Comparison of ENCODE assay signal across 7 cellular contexts in genomic region chr4:337932-338758, GRCh38. TPM values are rescaled to one million over a fixed set of nuclear protein-coding genes. Genes with fewer than 3 reads are reported as not detected.
DNase-seq lines count a peak whose midpoint lies in the region; ATAC-seq, FAIRE-seq and TF ChIP-seq lines count a peak whose summit lies in the region.

No MANE protein-coding gene starts in this region.

- H3K36me3 ChIP-seq in SK-N-SH (replicated peaks in 1 of 2; ENCODE audit: control insufficient read depth in 1 of 2, insufficient read depth in 2 of 2, low read length in 1 of 2) (peaks cover 8 to 36% of the 10 kb centered on the region in 2 experiments), GM12878 (ENCODE audit: control insufficient read depth in 2 of 2, insufficient read depth in 2 of 2, low read length in 1 of 2) (peaks cover 0 to 11% of the 10 kb centered on the region in 2 experiments; a peak in 1 of 4 replicates)

- TF ChIP-seq CTCF in SK-N-SH (IDR thresholded peaks at IDR 0.05) (no peak), GM12878 (IDR thresholded peaks at IDR 0.05 in 2 of 3, conservative IDR thresholded peaks at IDR 0.05 in 1 of 3; ENCODE audit: control insufficient read depth in 2 of 3, extremely low read depth in 1 of 3, insufficient read depth in 1 of 3, low read depth in 3 of 3, low read length in 3 of 3) (no peak)

- H3K9me3 ChIP-seq in SK-N-SH (no peaks in the 10 kb centered on the region; the same call in 1 of the 2 replicates), GM12878 (replicated peaks; ENCODE audit: control insufficient read depth, insufficient read depth, low read length) (peaks cover 30% of the 10 kb centered on the region)

- H3K4me3 ChIP-seq in SK-N-SH (ENCODE audit: low read depth in 2 of 2, low read length in 1 of 2) (peak overlapping the region; percentile 91 to 92), GM12878 (peak overlapping the region; percentile 82)

- H3K79me2 ChIP-seq in SK-N-SH (ENCODE audit: insufficient read depth) (peaks cover 50% of the 10 kb centered on the region), GM12878 (ENCODE audit: control insufficient read depth, insufficient read depth, low read length) (peaks cover 37% of the 10 kb centered on the region)

- H3F3A ChIP-seq in SK-N-SH (replicated peaks; ENCODE audit: insufficient read depth): no peaks in the 10 kb centered on the region

- RAD21 ChIA-PET in GM12878 (lab: Charles Lee; ENCODE audit: unreplicated experiment): no interaction called here

- TF ChIP-seq RAD21 in SK-N-SH (IDR thresholded peaks at IDR 0.05; ENCODE audit: low read length) (no peak), GM12878 (IDR thresholded peaks at IDR 0.05; ENCODE audit: insufficient read depth, low read depth, low read length) (no peak)

- intact Hi-C loops in GM12878 (cut with micrococcal nuclease; ENCODE audit: unreplicated experiment): loop anchor here (5.0 kb wide), 1 partner anchor 96 kb away; no protein-coding TSS in a partner anchor

- ATAC-seq in GM18519 (IDR thresholded peaks at IDR 0.05; ENCODE audit: low FRiP score, unreplicated experiment) (peak; percentile 8), HG02852 (IDR thresholded peaks at IDR 0.05; ENCODE audit: unreplicated experiment) (peak; percentile 30), GM12878 (peak; percentile 64)

- H3K9ac ChIP-seq in SK-N-SH: peak overlapping the region; percentile 81
- peak overlapping the region; percentile 90 for H3K9ac ChIP-seq in GM12878 (ENCODE audit: control insufficient read depth, insufficient read depth, low read length)

- TF ChIP-seq POLR2A in GM12878 (IDR thresholded peaks at IDR 0.05; ENCODE audit: low read depth, low read length): peak; percentile 68

- H3K27ac ChIP-seq in SK-N-SH (ENCODE audit: low read depth in 2 of 2, low read length in 1 of 2) (peak overlapping the region; percentile 77 to 86), GM12878 (ENCODE audit: control insufficient read depth, insufficient read depth) (peak overlapping the region; percentile 91)

- CTCF ChIA-PET in SK-N-SH (lab: Yijun Ruan, JAX): no interaction called here
- CTCF ChIA-PET in GM12878 (lab: Yijun Ruan, JAX): no interaction called here

- TSS peak; percentile 55 for BruUV-seq in GM12878 (replicated peaks; lab: Mats Ljungman, UMichigan)

- in situ Hi-C loops in GM12878 (cut with MboI): no loop called here

- DNase-seq in SK-N-SH: no peak
- DNase-seq in GM12878 (ENCODE audit: low read depth, low spot score): no peak
- DNase-seq in iris pigment epithelial cell (ENCODE audit: low read depth): peak; percentile 61
- DNase-seq in stimulated activated CD4-positive, alpha-beta T cell treated with anti-CD3 and anti-CD28 coated beads, Interleukin-1b, Interleukin-23, amount 100 ng/mL, for 4 hours (ENCODE audit: low read depth in 2 of 2): peak; percentile 31 to 52
- DNase-seq in SKM-1 treated with dmso at 0.1 percent for 144 hours (lab: John Stamatoyannopoulos, UW; ENCODE audit: unreplicated experiment): no peak

- peak overlapping the region; percentile 96 for H2AFZ ChIP-seq in SK-N-SH (ENCODE audit: low read depth)
- H2AFZ ChIP-seq in GM12878 (ENCODE audit: control insufficient read depth, low read depth, low read length): peak overlapping the region; percentile 45

- H3K4me1 ChIP-seq in SK-N-SH (ENCODE audit: control insufficient read depth in 1 of 2, insufficient read depth in 2 of 2, low read depth in 1 of 2, low read length in 1 of 2): peaks cover 0 to 19% of the 10 kb centered on the region in 2 experiments; a peak in 1 of 4 replicates
- H3K4me1 ChIP-seq in GM12878 (ENCODE audit: control insufficient read depth, insufficient read depth, low read length): no peaks in the 10 kb centered on the region

- H3K27me3 ChIP-seq in SK-N-SH (ENCODE audit: insufficient read depth) (no peaks in the 10 kb centered on the region), GM12878 (replicated peaks in 1 of 2; ENCODE audit: control insufficient read depth in 2 of 2, insufficient read depth in 2 of 2, low read length in 1 of 2) (no peaks in the 10 kb centered on the region)

- WGBS in SK-N-SH (ENCODE audit: low lambda C conversion rate): 9% methylated on average over 27 of the region's 52 CpGs
- WGBS in GM12878 (ENCODE audit: insufficient coverage, insufficient replicate concordance, low lambda C conversion rate, missing lambda C conversion rate): under 1% methylated on average over 52 of the region's 52 CpGs

- no peak for TF ChIP-seq EP300 in SK-N-SH (IDR thresholded peaks at IDR 0.05; ENCODE audit: borderline replicate concordance in 1 of 2, low read depth in 1 of 2, low read length in 1 of 2)
- TF ChIP-seq EP300 in GM12878 (IDR thresholded peaks at IDR 0.05; ENCODE audit: borderline replicate concordance in 1 of 2, control insufficient read depth in 1 of 2, low read depth in 2 of 2, low read length in 2 of 2): no peak

- H3K9me2 ChIP-seq in SK-N-SH: no peaks in the 10 kb centered on the region

- no peaks in the 10 kb centered on the region for H4K20me1 ChIP-seq in SK-N-SH (ENCODE audit: insufficient read depth)
- no peaks in the 10 kb centered on the region for H4K20me1 ChIP-seq in GM12878 (ENCODE audit: control insufficient read depth, insufficient read depth)

- H3K4me2 ChIP-seq in SK-N-SH (peak overlapping the region; percentile 92), GM12878 (ENCODE audit: control insufficient read depth, insufficient read depth) (peak overlapping the region; percentile 84)

- POLR2A ChIA-PET in SK-N-SH (lab: Yijun Ruan, JAX): interaction anchor here (0.9 to 1.1 kb wide), 2 partner anchors 33 to 136 kb away, joined by 3 to 5 read pairs; partner anchors contain the start of gene ZNF732
- POLR2A ChIA-PET in GM12878 (lab: Charles Lee): no interaction called here

- FAIRE-seq in GM12878 (lab: Jason Lieb, UNC): no peak

- SMC1A ChIA-PET in GM12878 (lab: Charles Lee; ENCODE audit: uncharacterized antibody, unreplicated experiment): interaction anchor here (0.8 kb wide), 1 partner anchor 10 kb away, joined by 4 read pairs; no protein-coding TSS in a partner anchor

TF ChIP-seq in SK-N-SH, 30 proteins besides CTCF, POLR2A, EP300 and RAD21:
- TF ChIP-seq FOSL2 (IDR thresholded peaks at IDR 0.05; ENCODE audit: borderline replicate concordance, low read depth) (no peak), TAF1 (IDR thresholded peaks at IDR 0.05; ENCODE audit: borderline replicate concordance, low read depth, low read length) (peak; percentile 7; the same call in 1 of the 2 replicates)

TF ChIP-seq in GM12878, 131 proteins besides CTCF, POLR2A, EP300 and RAD21 (continues in another document):
- TF ChIP-seq TCF3 (IDR thresholded peaks at IDR 0.05; ENCODE audit: borderline replicate concordance, insufficient read depth, low read depth, low read length) (no peak), EGR1 (IDR thresholded peaks at IDR 0.05; ENCODE audit: borderline replicate concordance in 1 of 2, low read depth in 2 of 2, low read length in 2 of 2) (no peak), RUNX3 (IDR thresholded peaks at IDR 0.05; ENCODE audit: low read length) (peak; percentile 39; the same call in 1 of the 2 replicates), KDM1A (IDR thresholded peaks at IDR 0.05; ENCODE audit: borderline replicate concordance) (no peak), ZNF207 (IDR thresholded peaks at IDR 0.05; ENCODE audit: borderline replicate concordance) (0 out of 2 replicates have a peak, but pooled peaks have one; percentile 47), ZSCAN29 (IDR thresholded peaks at IDR 0.05) (no peak)

RNA-seq across cellular contexts. Expression of gene ZNF141, which starts 0.5 kb away (rescaled TPM):
- polyA plus RNA-seq in SK-N-SH (2012; rRNA removed) (1.6 and 2.4 TPM in 2 replicates), GM12878 (2011; rRNA removed) (6.1 and 10.2 TPM in 2 replicates), GM12878 (2014; fragmentation: Illumina TruSeq; extraction: Trizol) (15.5 and 19.0 TPM in 2 replicates), GM12878 (2014; fragmentation: Nextera tagmentation; extraction: Ambion mirVana) (1 to 10 TPM; 3.9 to 5.4 TPM), GM12878 (2014; rRNA removed) (9.9 and 10.1 TPM in 2 replicates), GM12878 (2016; fragmentation: Nextera tagmentation; extraction: Ambion mirVana) (10 to 100 TPM in 1 of 2 experiments, 1 to 10 TPM in 1; 7.5 to 11.1 TPM)
- 1.3 and 1.6 TPM in 2 replicates for polyA plus RNA-seq in SK-N-SH (2012; cell fraction: cytosol; rRNA removed)
- polyA plus RNA-seq in SK-N-SH (2012; cell fraction: nucleus; rRNA removed): 5.2 and 13.6 TPM in 2 replicates
- total RNA-seq in GM12878 (2013; cell fraction: nucleolus; rRNA removed): 130 and 142 TPM in 2 replicates
- total RNA-seq in GM12878 (2014; rRNA removed) (16.5 and 22.9 TPM in 2 replicates), GM12878 (2014; rRNA removed; fragmentation: Illumina TruSeq; extraction: Trizol) (25.1 and 25.2 TPM in 2 replicates), GM12878 (2021) (16.0 and 16.7 TPM in 2 replicates)
- 4.3 TPM for polyA plus RNA-seq in GM12878 (2011; ENCODE audit: low read depth)
- polyA plus RNA-seq in GM12878 (2011; cell fraction: cytosol; rRNA removed): 3.0 TPM in 2 replicates
- 6.2 and 7.0 TPM in 2 replicates for polyA plus RNA-seq in GM12878 (2011; cell fraction: nucleus; rRNA removed)
- polyA plus RNA-seq in GM12878 (2012): 9.6 and 11.5 TPM in 2 replicates
- polyA minus RNA-seq in GM12878 (2011; rRNA and poly(A)+ RNA removed): 6.7 and 6.8 TPM in 2 replicates
- polyA minus RNA-seq in GM12878 (2011; cell fraction: cytosol; rRNA and poly(A)+ RNA removed): 2.4 and 4.9 TPM in 2 replicates
- 6.4 and 9.0 TPM in 2 replicates for polyA minus RNA-seq in GM12878 (2011; cell fraction: nucleus; rRNA and poly(A)+ RNA removed)

RNA-seq across cellular contexts. Expression of gene ZNF732, which starts 32.9 kb away (rescaled TPM):
- polyA plus RNA-seq in SK-N-SH (2012; rRNA removed) (0.05 TPM in 2 replicates), GM12878 (2011; rRNA removed) (not detected in 2 replicates), GM12878 (2014; fragmentation: Illumina TruSeq; extraction: Trizol) (not detected in 2 replicates), GM12878 (2014; fragmentation: Nextera tagmentation; extraction: Ambion mirVana) (not detected), GM12878 (2014; rRNA removed) (not detected in 2 replicates), GM12878 (2016; fragmentation: Nextera tagmentation; extraction: Ambion mirVana) (not detected)
- polyA plus RNA-seq in SK-N-SH (2012; cell fraction: cytosol; rRNA removed): 0.07 and 0.08 TPM in 2 replicates
- polyA plus RNA-seq in SK-N-SH (2012; cell fraction: nucleus; rRNA removed): 0.13 and 0.15 TPM in 2 replicates
- not detected in 2 replicates for total RNA-seq in GM12878 (2013; cell fraction: nucleolus; rRNA removed)
- total RNA-seq in GM12878 (2014; rRNA removed) (not detected in 2 replicates), GM12878 (2014; rRNA removed; fragmentation: Illumina TruSeq; extraction: Trizol) (not detected in 2 replicates), GM12878 (2021) (not detected in 2 replicates)
- polyA plus RNA-seq in GM12878 (2011; ENCODE audit: low read depth): 0.10 TPM
- polyA plus RNA-seq in GM12878 (2011; cell fraction: cytosol; rRNA removed): not detected in 2 replicates
- not detected in 2 replicates for polyA plus RNA-seq in GM12878 (2011; cell fraction: nucleus; rRNA removed)
- not detected in 2 replicates for polyA plus RNA-seq in GM12878 (2012)
- not detected in 2 replicates for polyA minus RNA-seq in GM12878 (2011; rRNA and poly(A)+ RNA removed)
- not detected in 2 replicates for polyA minus RNA-seq in GM12878 (2011; cell fraction: cytosol; rRNA and poly(A)+ RNA removed)
- polyA minus RNA-seq in GM12878 (2011; cell fraction: nucleus; rRNA and poly(A)+ RNA removed): not detected in 2 replicates

Comparison
In these comparisons a context has a peak if more than half of its experiments do, and no peak if none do; other contexts are left out.
1. ATAC-seq: peak in every context shown above with its lines; median percentile 64 in GM12878; 30 in HG02852; 8 in GM18519.
2. DNase-seq: peak in iris pigment epithelial cell (single experiment) and stimulated activated CD4-positive, alpha-beta T cell treated with anti-CD3 and anti-CD28 coated beads, Interleukin-1b, Interleukin-23, amount 100 ng/mL, for 4 hours (2 of 2); none in SK-N-SH (single experiment), GM12878 (single experiment) and SKM-1 treated with dmso at 0.1 percent for 144 hours (single experiment).